ENCODE assay signal across 16 cellular contexts in the genomic region with DNA sequence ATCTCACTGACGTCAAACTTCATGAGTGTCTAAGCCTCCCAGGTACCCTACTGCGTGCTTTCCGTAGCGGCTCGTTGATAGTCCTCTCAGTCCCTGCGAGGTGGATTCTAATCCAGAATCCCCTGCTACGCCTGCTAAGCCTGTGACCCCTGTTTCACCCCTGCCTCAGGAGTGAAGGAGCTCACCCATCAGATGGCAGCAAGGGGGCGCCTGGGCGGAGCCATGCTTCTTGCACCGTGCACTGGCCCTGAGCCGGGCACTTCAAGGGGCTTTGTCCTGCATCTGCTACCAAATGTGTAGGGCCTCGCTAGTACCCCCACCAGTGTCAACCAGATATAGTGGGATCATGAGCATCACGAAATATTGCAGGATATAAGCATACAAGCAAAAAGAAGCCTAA. TPM values are rescaled to one million over a fixed set of nuclear protein-coding genes. Genes with fewer than 3 reads are reported as not detected.
DNase-seq lines count a peak whose midpoint lies in the region; ATAC-seq and TF ChIP-seq lines count a peak whose summit lies in the region.
"Had no signal": no experiment of that assay in that cellular context is flagged by ENCODE, and none has a peak within 500 bp of the region (broad histone marks: within the 10 kb centered on the region; RNA-seq: fewer than 3 reads in every experiment).

No MANE protein-coding gene starts in this region.

- H3K4me1 ChIP-seq in SK-N-SH (ENCODE audit: control insufficient read depth in 1 of 2, insufficient read depth in 2 of 2, low read depth in 1 of 2, low read length in 1 of 2) (no peaks in the 10 kb centered on the region), gastrocnemius medialis (no peaks in the 10 kb centered on the region)

- POLR2A ChIA-PET in HEK293T (lab: Yijun Ruan, JAX) = interaction anchor here (0.6 to 1.0 kb wide), 2 partner anchors 15 to 22 kb away, joined by 3 to 6 read pairs; a partner anchor contains a TSS
- POLR2A ChIA-PET in SK-N-SH (lab: Yijun Ruan, JAX) = interaction anchor here (0.6 kb wide), 1 partner anchor 675 kb away, joined by 5 read pairs; no protein-coding TSS in a partner anchor

- H3K36me3 ChIP-seq in SK-N-SH (replicated peaks in 1 of 2; ENCODE audit: control insufficient read depth in 1 of 2, insufficient read depth in 2 of 2, low read length in 1 of 2) (no peaks in the 10 kb centered on the region), kidney epithelial cell (ENCODE audit: control insufficient read depth, insufficient read depth, low read length) (no peaks in the 10 kb centered on the region), gastrocnemius medialis (no peaks in the 10 kb centered on the region)

- 75% methylated on average over 13 of the region's 13 CpGs for WGBS in SK-N-SH (ENCODE audit: low lambda C conversion rate)

- no peak for ATAC-seq in gastrocnemius medialis
- ATAC-seq: right cardiac atrium had no signal

- no peak for TF ChIP-seq POLR2A in gastrocnemius medialis (IDR thresholded peaks at IDR 0.05)

- CTCF ChIA-PET in HEK293T (lab: Yijun Ruan, JAX) = interaction anchor here (0.6 to 1.9 kb wide), 10 partner anchors 9 to 244 kb away, joined by 3 to 10 read pairs (median 3); no protein-coding TSS in a partner anchor
- CTCF ChIA-PET in SK-N-SH (lab: Yijun Ruan, JAX) = interaction anchor here (0.9 to 1.5 kb wide), 5 partner anchors 10 to 42 kb away, joined by 3 to 4 read pairs (median 3); no protein-coding TSS in a partner anchor

- no peak overlapping the region for H3K9ac ChIP-seq in SK-N-SH

- intact Hi-C loops in gastrocnemius medialis (cut with DNase I; ENCODE audit: low total_unique reads) = no loop called here

- no peak overlapping the region for H3K4me2 ChIP-seq in SK-N-SH

- in situ Hi-C loops in gastrocnemius medialis (cut with MboI; ENCODE audit: low sequenced_read_pairs in 4 of 4) = loop anchor here in 1 of 4 donors (25.0 kb wide), 1 partner anchor 1095 kb away; a partner anchor contains a TSS

- no peaks in the 10 kb centered on the region for H3K9me3 ChIP-seq in SK-N-SH
- no peaks in the 10 kb centered on the region for H3K9me3 ChIP-seq in gastrocnemius medialis

- H3K79me2 ChIP-seq in SK-N-SH (ENCODE audit: insufficient read depth) = no peaks in the 10 kb centered on the region

- H4K20me1 ChIP-seq in SK-N-SH (ENCODE audit: insufficient read depth) = no peaks in the 10 kb centered on the region

- peak; percentile 40; the same call in 1 of the 2 replicates for TF ChIP-seq CTCF in SK-N-SH (IDR thresholded peaks at IDR 0.05)
- peak; percentile 17 for TF ChIP-seq CTCF in kidney epithelial cell (IDR thresholded peaks at IDR 0.05; ENCODE audit: insufficient read depth, low read length, poor library complexity, severe bottlenecking)
- no peak for TF ChIP-seq CTCF in gastrocnemius medialis (IDR thresholded peaks at IDR 0.05 in 4 of 5, conservative IDR thresholded peaks at IDR 0.05 in 1 of 5)

- H3K4me3 ChIP-seq in SK-N-SH (ENCODE audit: low read depth in 2 of 2, low read length in 1 of 2) (no peak overlapping the region), kidney epithelial cell (ENCODE audit: low read depth, low read length) (no peak overlapping the region), gastrocnemius medialis (no peak overlapping the region)
- H3K4me3 ChIP-seq: dorsolateral prefrontal cortex had no signal

- H3F3A ChIP-seq in SK-N-SH (replicated peaks; ENCODE audit: insufficient read depth) = no peaks in the 10 kb centered on the region

- TF ChIP-seq EP300 in SK-N-SH (IDR thresholded peaks at IDR 0.05; ENCODE audit: borderline replicate concordance in 1 of 2, low read depth in 1 of 2, low read length in 1 of 2) = no peak

- no peaks in the 10 kb centered on the region for H3K9me2 ChIP-seq in SK-N-SH

- no peak for TF ChIP-seq RAD21 in SK-N-SH (IDR thresholded peaks at IDR 0.05; ENCODE audit: low read length)

- peak; percentile 8 to 36 for DNase-seq in NCI-H524 (lab: John Stamatoyannopoulos, UW)
- no peak for DNase-seq in NCI-H524 treated with DMSO at 0.1 percent for 48 hours (lab: John Stamatoyannopoulos, UW)
- DNase-seq in HEK293T (ENCODE audit: extremely low spot score) = peak; percentile 79
- peak; percentile 57 for DNase-seq in SK-N-SH
- DNase-seq in kidney epithelial cell (ENCODE audit: low read depth) = no peak
- no peak for DNase-seq in gastrocnemius medialis
- no peak for DNase-seq in NCI-H345 treated with DMSO at 0.1 percent for 48 hours (lab: John Stamatoyannopoulos, UW; ENCODE audit: unreplicated experiment)
- no peak for DNase-seq in globus pallidus (ENCODE audit: low spot score)
- DNase-seq: activated CD4-positive, alpha-beta T cell treated with anti-CD3 and anti-CD28 coated beads, Interleukin-2, amount 50 U/mL, for 4 hours; dorsolateral prefrontal cortex; hippocampal formation; NCI-H146; SHP77 treated with DMSO at 0.1 percent for 48 hours had no signal

- H3K27me3 ChIP-seq in SK-N-SH (ENCODE audit: insufficient read depth) (no peaks in the 10 kb centered on the region; the same call in 1 of the 2 replicates), kidney epithelial cell (ENCODE audit: control insufficient read depth, insufficient read depth, low read length) (no peaks in the 10 kb centered on the region), gastrocnemius medialis (no peaks in the 10 kb centered on the region)
- H3K27me3 ChIP-seq: dorsolateral prefrontal cortex had no signal

- H2AFZ ChIP-seq in SK-N-SH (ENCODE audit: low read depth) = no peak overlapping the region

- H3K27ac ChIP-seq in SK-N-SH (ENCODE audit: low read depth in 2 of 2, low read length in 1 of 2) (no peak overlapping the region), gastrocnemius medialis (no peak overlapping the region)
- H3K27ac ChIP-seq: dorsolateral prefrontal cortex had no signal

TF ChIP-seq in HEK293T, 16 proteins besides CTCF, POLR2A, EP300 and RAD21:
- TF ChIP-seq L3MBTL2 (conservative IDR thresholded peaks at IDR 0.05) = no peak
- TF ChIP-seq BHLHE40 (IDR thresholded peaks at IDR 0.05; ENCODE audit: borderline replicate concordance) = no peak
- TF ChIP-seq FOXA1 (IDR thresholded peaks at IDR 0.05) = no peak
- TF ChIP-seq ARNT (IDR thresholded peaks at IDR 0.05) = no peak
- TF ChIP-seq SUZ12 (IDR thresholded peaks at IDR 0.05) = no peak
- no peak for TF ChIP-seq FOXK2 (IDR thresholded peaks at IDR 0.05)
- no peak for TF ChIP-seq ELF4 (IDR thresholded peaks at IDR 0.05)
- TF ChIP-seq, protein P1, sequence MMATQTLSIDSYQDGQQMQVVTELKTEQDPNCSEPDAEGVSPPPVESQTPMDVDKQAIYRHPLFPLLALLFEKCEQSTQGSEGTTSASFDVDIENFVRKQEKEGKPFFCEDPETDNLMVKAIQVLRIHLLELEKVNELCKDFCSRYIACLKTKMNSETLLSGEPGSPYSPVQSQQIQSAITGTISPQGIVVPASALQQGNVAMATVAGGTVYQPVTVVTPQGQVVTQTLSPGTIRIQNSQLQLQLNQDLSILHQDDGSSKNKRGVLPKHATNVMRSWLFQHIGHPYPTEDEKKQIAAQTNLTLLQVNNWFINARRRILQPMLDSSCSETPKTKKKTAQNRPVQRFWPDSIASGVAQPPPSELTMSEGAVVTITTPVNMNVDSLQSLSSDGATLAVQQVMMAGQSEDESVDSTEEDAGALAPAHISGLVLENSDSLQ (IDR thresholded peaks at IDR 0.05) = no peak
- no peak for TF ChIP-seq CTBP1 (IDR thresholded peaks at IDR 0.05; ENCODE audit: borderline replicate concordance)
- no peak for TF ChIP-seq TARDBP (IDR thresholded peaks at IDR 0.05)
- TF ChIP-seq SP1 (IDR thresholded peaks at IDR 0.05) = no peak
- TF ChIP-seq ZNF384 (IDR thresholded peaks at IDR 0.05) = no peak
- no peak for TF ChIP-seq HDGF (IDR thresholded peaks at IDR 0.05; ENCODE audit: borderline replicate concordance)
- no peak for TF ChIP-seq FOXM1 (IDR thresholded peaks at IDR 0.05; ENCODE audit: borderline replicate concordance)
- no peak for TF ChIP-seq LEF1 (IDR thresholded peaks at IDR 0.05; ENCODE audit: borderline replicate concordance)
- no peak for TF ChIP-seq NFRKB (IDR thresholded peaks at IDR 0.05)
TF ChIP-seq in HEK293T: peak in this region for 0.

TF ChIP-seq in SK-N-SH, 30 proteins besides CTCF, POLR2A, EP300 and RAD21:
- no peak for TF ChIP-seq MEF2A (IDR thresholded peaks at IDR 0.05; ENCODE audit: borderline replicate concordance, low read depth)
- no peak for TF ChIP-seq SMC3 (IDR thresholded peaks at IDR 0.05; ENCODE audit: low read depth, low read length)
- TF ChIP-seq GABPA (IDR thresholded peaks at IDR 0.05; ENCODE audit: low read depth) = no peak
- TF ChIP-seq, protein P2, sequence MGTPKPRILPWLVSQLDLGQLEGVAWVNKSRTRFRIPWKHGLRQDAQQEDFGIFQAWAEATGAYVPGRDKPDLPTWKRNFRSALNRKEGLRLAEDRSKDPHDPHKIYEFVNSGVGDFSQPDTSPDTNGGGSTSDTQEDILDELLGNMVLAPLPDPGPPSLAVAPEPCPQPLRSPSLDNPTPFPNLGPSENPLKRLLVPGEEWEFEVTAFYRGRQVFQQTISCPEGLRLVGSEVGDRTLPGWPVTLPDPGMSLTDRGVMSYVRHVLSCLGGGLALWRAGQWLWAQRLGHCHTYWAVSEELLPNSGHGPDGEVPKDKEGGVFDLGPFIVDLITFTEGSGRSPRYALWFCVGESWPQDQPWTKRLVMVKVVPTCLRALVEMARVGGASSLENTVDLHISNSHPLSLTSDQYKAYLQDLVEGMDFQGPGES (IDR thresholded peaks at IDR 0.05; ENCODE audit: low read depth, low read length) = no peak

RNA-seq across cellular contexts. Expression of a gene that starts 0.9 kb away (rescaled TPM):
- polyA plus RNA-seq in SK-N-SH (2012; rRNA removed) = not detected in 2 replicates
- polyA plus RNA-seq in SK-N-SH (2012; cell fraction: cytosol; rRNA removed) = not detected in 2 replicates
- polyA plus RNA-seq in SK-N-SH (2012; cell fraction: nucleus; rRNA removed) = not detected in 2 replicates
- total RNA-seq in kidney epithelial cell = not detected in 2 replicates
- total RNA-seq in gastrocnemius medialis = not detected
- total RNA-seq: right cardiac atrium, urinary bladder had no signal
- polyA plus RNA-seq: adipose tissue, right cardiac atrium, urinary bladder had no signal

RNA-seq across cellular contexts. Expression of a gene that starts 21.4 kb away (rescaled TPM):
- 8.4 and 8.9 TPM in 2 replicates for polyA plus RNA-seq in SK-N-SH (2012; rRNA removed)
- 2.8 and 4.0 TPM in 2 replicates for polyA plus RNA-seq in SK-N-SH (2012; cell fraction: cytosol; rRNA removed)
- 42.2 and 42.4 TPM in 2 replicates for polyA plus RNA-seq in SK-N-SH (2012; cell fraction: nucleus; rRNA removed)
- total RNA-seq in kidney epithelial cell (8.5 and 14.1 TPM in 2 replicates), gastrocnemius medialis (1 to 10 TPM; 3.6 to 8.0 (median 6.4) TPM)

Comparison
In these comparisons a context has a peak if more than half of its experiments do, and no peak if none do; other contexts are left out.
1. DNase-seq: peak in NCI-H524 (2 of 2), HEK293T (single experiment) and SK-N-SH (single experiment); none in NCI-H524 treated with DMSO at 0.1 percent for 48 hours (single experiment), kidney epithelial cell (single experiment), gastrocnemius medialis (0 of 2), NCI-H345 treated with DMSO at 0.1 percent for 48 hours (single experiment) and globus pallidus (single experiment).
2. CTCF ChIP-seq: peak in SK-N-SH (single experiment) and kidney epithelial cell (single experiment); none in gastrocnemius medialis (0 of 5).